Comparison of ENCODE assay signal across 22 cellular contexts in the genomic region with DNA sequence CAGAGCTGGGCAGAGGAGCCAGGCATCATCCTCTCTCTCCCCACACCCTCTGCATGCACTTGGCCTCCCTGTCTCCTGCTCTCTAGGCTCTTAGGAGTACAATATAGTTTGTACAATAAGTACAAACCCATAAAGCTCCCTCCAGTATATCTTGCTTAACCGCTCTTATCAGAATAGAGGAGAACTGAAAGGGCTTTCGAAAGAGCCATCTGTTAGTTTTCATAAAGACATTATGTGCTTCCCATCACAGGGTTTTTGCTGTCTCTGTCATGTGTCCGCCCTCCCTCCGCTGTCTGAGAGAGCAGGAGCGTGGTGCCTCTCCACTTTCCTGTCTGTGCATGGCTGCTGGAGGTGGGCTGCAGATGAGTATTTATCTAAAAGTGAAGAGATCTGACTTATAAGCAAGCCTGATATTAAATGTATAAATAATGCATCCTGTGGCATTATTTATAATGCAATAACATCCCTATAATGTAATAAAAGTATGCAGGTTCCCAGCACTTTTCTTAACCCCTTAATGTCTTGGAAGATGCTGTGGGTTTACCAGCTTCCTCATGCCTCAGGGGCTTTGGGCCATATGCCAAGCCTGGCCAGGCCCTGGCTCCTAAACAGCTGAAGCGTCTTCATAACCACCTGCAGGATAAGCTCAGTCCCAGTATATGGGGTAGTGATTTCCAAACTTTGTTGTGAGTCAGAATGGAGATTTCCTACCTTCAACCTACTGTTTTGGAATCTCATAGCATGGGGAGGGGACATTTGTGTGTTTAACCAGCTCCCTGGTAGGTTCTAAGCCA.
A peak's percentile ranks its signal among the peaks of the same experiment; 100 is the strongest.
DNase-seq lines count a peak whose midpoint lies in the region; ATAC-seq and TF ChIP-seq lines count a peak whose summit lies in the region.
"Had no signal": no experiment of that assay in that cellular context is flagged by ENCODE, and none has a peak within 500 bp of the region (broad histone marks: within the 10 kb centered on the region; RNA-seq: fewer than 3 reads in every experiment).

No MANE protein-coding gene starts in this region.

- no peak overlapping the region for H3K9ac ChIP-seq in mesenchymal stem cell (ENCODE audit: low read length)

- H3K18ac ChIP-seq in mesenchymal stem cell (ENCODE audit: low read depth in 1 of 2, low read length in 2 of 2): no peak overlapping the region

- no peak overlapping the region for H2BK15ac ChIP-seq in mesenchymal stem cell (ENCODE audit: low read depth, poor library complexity, severe bottlenecking)

- H3K9me3 ChIP-seq in BE2C: no peaks in the 10 kb centered on the region
- no peaks in the 10 kb centered on the region for H3K9me3 ChIP-seq in RWPE2 (ENCODE audit: severe bottlenecking)
- no peaks in the 10 kb centered on the region for H3K9me3 ChIP-seq in mesenchymal stem cell (ENCODE audit: control insufficient read depth, low read length)

- H3K27ac ChIP-seq in RWPE2 (ENCODE audit: poor library complexity, severe bottlenecking): no peak overlapping the region
- H3K27ac ChIP-seq in mesenchymal stem cell (ENCODE audit: low read length, poor library complexity, severe bottlenecking): no peak overlapping the region
- H3K27ac ChIP-seq: HL-60 had no signal

- no peak overlapping the region for H3K4me3 Mint-ChIP-seq in activated naive CD4-positive, alpha-beta T cell treated with anti-CD3 and anti-CD28 coated beads, Interleukin-2, amount 10 ng/mL, durations not matched to agents 7 days and 5 days
- H3K4me3 Mint-ChIP-seq: activated naive CD8-positive, alpha-beta T cell treated with anti-CD3 and anti-CD28 coated beads for 36 hours; central memory CD8-positive, alpha-beta T cell; naive thymus-derived CD4-positive, alpha-beta T cell had no signal

- no peak overlapping the region for H3K4me2 ChIP-seq in mesenchymal stem cell (ENCODE audit: low read length, poor library complexity, severe bottlenecking)

- TF ChIP-seq CTCF in BE2C (IDR thresholded peaks at IDR 0.05; ENCODE audit: low read depth, low read length): no peak
- TF ChIP-seq CTCF in LNCaP clone FGC (IDR thresholded peaks at IDR 0.05; ENCODE audit: control insufficient read depth, extremely low read depth, insufficient read depth): no peak
- TF ChIP-seq CTCF in RWPE2 (IDR thresholded peaks at IDR 0.05; ENCODE audit: poor library complexity, severe bottlenecking): no peak

- H3K9me3 Mint-ChIP-seq in activated naive CD4-positive, alpha-beta T cell treated with anti-CD3 and anti-CD28 coated beads, Interleukin-2, amount 10 ng/mL, durations not matched to agents 7 days and 5 days: no peaks in the 10 kb centered on the region
- H3K9me3 Mint-ChIP-seq: activated naive CD8-positive, alpha-beta T cell treated with anti-CD3 and anti-CD28 coated beads for 36 hours; central memory CD8-positive, alpha-beta T cell; naive thymus-derived CD4-positive, alpha-beta T cell had no signal

- no peak overlapping the region for H2BK5ac ChIP-seq in mesenchymal stem cell (ENCODE audit: low read depth, low read length, poor library complexity, severe bottlenecking)

- WGBS in mesenchymal stem cell: 65% methylated on average over 6 of the region's 6 CpGs

- H3K4me1 Mint-ChIP-seq in activated naive CD4-positive, alpha-beta T cell treated with anti-CD3 and anti-CD28 coated beads, Interleukin-2, amount 10 ng/mL, durations not matched to agents 7 days and 5 days: no peaks in the 10 kb centered on the region
- H3K4me1 Mint-ChIP-seq: central memory CD8-positive, alpha-beta T cell had no signal

- H3K23ac ChIP-seq in mesenchymal stem cell (ENCODE audit: low read length in 2 of 2): no peak overlapping the region

- no peaks in the 10 kb centered on the region for H3K79me1 ChIP-seq in mesenchymal stem cell (replicated peaks; ENCODE audit: low read length, poor library complexity, severe bottlenecking)

- no peaks in the 10 kb centered on the region for H3K27me3 Mint-ChIP-seq in activated naive CD4-positive, alpha-beta T cell treated with anti-CD3 and anti-CD28 coated beads, Interleukin-2, amount 10 ng/mL, durations not matched to agents 7 days and 5 days

- H3K27me3 ChIP-seq in BE2C (no peaks in the 10 kb centered on the region), RWPE2 (ENCODE audit: insufficient read depth, poor library complexity, severe bottlenecking) (no peaks in the 10 kb centered on the region), mesenchymal stem cell (ENCODE audit: control insufficient read depth in 1 of 2, insufficient read depth in 1 of 2, low read length in 2 of 2) (peaks cover 0 to 3% of the 10 kb centered on the region in 2 experiments)

- H2AFZ ChIP-seq in mesenchymal stem cell (ENCODE audit: low read depth, low read length): no peak overlapping the region

- no peak overlapping the region for H3K14ac ChIP-seq in mesenchymal stem cell (ENCODE audit: low read length in 2 of 2)

- H3K36me3 Mint-ChIP-seq in activated naive CD4-positive, alpha-beta T cell treated with anti-CD3 and anti-CD28 coated beads, Interleukin-2, amount 10 ng/mL, durations not matched to agents 7 days and 5 days: no peaks in the 10 kb centered on the region
- H3K36me3 Mint-ChIP-seq: activated naive CD8-positive, alpha-beta T cell treated with anti-CD3 and anti-CD28 coated beads for 36 hours; naive thymus-derived CD4-positive, alpha-beta T cell had no signal

- H3K36me3 ChIP-seq in BE2C (no peaks in the 10 kb centered on the region), RWPE2 (ENCODE audit: low read depth) (no peaks in the 10 kb centered on the region), mesenchymal stem cell (ENCODE audit: control insufficient read depth in 1 of 2, insufficient read depth in 2 of 2, low read depth in 1 of 2, low read length in 2 of 2) (no peaks in the 10 kb centered on the region)

- no peak overlapping the region for H3K4me3 ChIP-seq in BE2C (ENCODE audit: low read depth, low read length)
- H3K4me3 ChIP-seq in LNCaP clone FGC (ENCODE audit: low read depth, low read length): no peak overlapping the region
- H3K4me3 ChIP-seq in RWPE2 (ENCODE audit: severe bottlenecking): no peak overlapping the region
- H3K4me3 ChIP-seq in mesenchymal stem cell (ENCODE audit: insufficient read depth in 1 of 2, low read depth in 1 of 2, low read length in 2 of 2): no peak overlapping the region

- H3K4me1 ChIP-seq in BE2C (peaks cover 21% of the 10 kb centered on the region), RWPE2 (ENCODE audit: insufficient read depth, poor library complexity, severe bottlenecking) (no peaks in the 10 kb centered on the region), mesenchymal stem cell (ENCODE audit: control insufficient read depth, insufficient read depth, low read depth, low read length) (no peaks in the 10 kb centered on the region)

- ATAC-seq in RWPE2 (ENCODE audit: low read depth): no peak
- ATAC-seq: HepG2; naive thymus-derived CD4-positive, alpha-beta T cell had no signal

- DNase-seq in BE2C: peak; percentile 88
- DNase-seq in LNCaP clone FGC (ENCODE audit: low read depth): peak; percentile 35
- DNase-seq in RWPE2 (ENCODE audit: low spot score): peak; percentile 41
- DNase-seq in mesenchymal stem cell: peak; percentile 1
- no peak for DNase-seq in DMS53 (lab: John Stamatoyannopoulos, UW)
- no peak for DNase-seq in activated naive CD4-positive, alpha-beta T cell treated with anti-CD3 and anti-CD28 coated beads, Interleukin-2, amount 10 ng/mL, durations not matched to agents 7 days and 5 days
- no peak for DNase-seq in NCI-H2196 (lab: John Stamatoyannopoulos, UW; ENCODE audit: unreplicated experiment)
- DNase-seq: activated CD4-positive, alpha-beta T cell treated with anti-CD3 and anti-CD28 coated beads, Interleukin-2, amount 50 U/mL, for 4 hours; activated CD4-positive, CD25-positive, alpha-beta regulatory T cell; activated CD8-positive, alpha-beta memory T cell treated with anti-CD3 and anti-CD28 coated beads, Interleukin-2, amount 50 U/mL, for 4 hours; activated naive CD8-positive, alpha-beta T cell treated with anti-CD3 and anti-CD28 coated beads for 36 hours; naive thymus-derived CD4-positive, alpha-beta T cell; NCI-H1436 treated with DMSO at 0.1 percent for 48 hours; NCI-H526; right cardiac atrium; stimulated activated CD4-positive, alpha-beta T cell treated with anti-CD3 and anti-CD28 coated beads, Interleukin-4, amount 100 ng/mL, for 4 hours; stimulated activated naive CD4-positive, alpha-beta T cell; SW 1271; T1000 had no signal

- H4K8ac ChIP-seq in mesenchymal stem cell (ENCODE audit: low read length): no peak overlapping the region

- H2BK12ac ChIP-seq in mesenchymal stem cell (ENCODE audit: low read length in 2 of 2): no peak overlapping the region

- CTCF ChIA-PET in activated naive CD4-positive, alpha-beta T cell treated with anti-CD3 and anti-CD28 coated beads, Interleukin-2, amount 10 ng/mL, durations not matched to agents 7 days and 5 days (lab: Charles Lee): interaction anchor here (1.3 kb wide), 1 partner anchor 8 kb away, joined by 3 read pairs; no protein-coding TSS in a partner anchor

- no peak overlapping the region for H4K91ac ChIP-seq in mesenchymal stem cell (ENCODE audit: low read length)

- no peak overlapping the region for H3K27ac Mint-ChIP-seq in activated naive CD4-positive, alpha-beta T cell treated with anti-CD3 and anti-CD28 coated beads, Interleukin-2, amount 10 ng/mL, durations not matched to agents 7 days and 5 days
- H3K27ac Mint-ChIP-seq: activated naive CD8-positive, alpha-beta T cell treated with anti-CD3 and anti-CD28 coated beads for 36 hours; naive thymus-derived CD4-positive, alpha-beta T cell had no signal

- H2BK120ac ChIP-seq in mesenchymal stem cell (ENCODE audit: low read depth, low read length): no peak overlapping the region

- H3K4ac ChIP-seq in mesenchymal stem cell (ENCODE audit: low read depth in 1 of 2, low read length in 2 of 2): no peak overlapping the region

- H2AK5ac ChIP-seq in mesenchymal stem cell (ENCODE audit: low read length, severe bottlenecking): no peak overlapping the region

Comparison
In these comparisons a context has a peak if more than half of its experiments do, and no peak if none do; other contexts are left out.
1. DNase-seq: peak in BE2C (single experiment), LNCaP clone FGC (single experiment), RWPE2 (single experiment) and mesenchymal stem cell (single experiment); none in DMS53 (single experiment), activated naive CD4-positive, alpha-beta T cell treated with anti-CD3 and anti-CD28 coated beads, Interleukin-2, amount 10 ng/mL, durations not matched to agents 7 days and 5 days (single experiment) and NCI-H2196 (single experiment).